In the genomic region with DNA sequence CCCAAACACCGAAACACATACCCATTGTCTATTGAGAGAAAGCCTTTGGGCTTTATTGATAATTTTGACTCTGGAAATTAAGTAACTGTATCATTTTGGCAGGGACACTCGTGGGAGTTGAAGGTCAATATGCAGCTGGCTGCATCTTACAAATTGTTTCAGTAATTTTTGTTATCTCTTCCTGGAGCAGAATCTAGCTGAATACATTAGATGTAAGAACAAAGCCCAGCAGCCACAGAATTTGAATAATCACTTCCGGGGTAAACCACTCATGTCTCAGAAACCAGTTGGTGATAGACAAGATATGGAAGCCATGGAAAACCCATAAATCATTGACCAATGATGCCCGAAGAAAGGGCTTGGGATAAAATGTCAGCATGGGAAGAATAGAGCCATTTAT, we compare ENCODE assay signal across 8 cellular contexts.
DNase-seq lines count a peak whose midpoint lies in the region; TF ChIP-seq lines count a peak whose summit lies in the region.

No MANE protein-coding gene starts in this region.

- H3K27me3 Mint-ChIP-seq in activated CD4-positive, alpha-beta T cell treated with anti-CD3 and anti-CD28 coated beads, Interleukin-2, amount 10 ng/mL, durations not matched to agents 24 days and 14 days: no peaks in the 10 kb centered on the region

- H3K4me1 ChIP-seq in esophagus muscularis mucosa (peaks cover 17 to 48% (median 44%) of the 10 kb centered on the region in 4 donors), suprapubic skin (peaks cover 37% of the 10 kb centered on the region)

- intact Hi-C loops in activated CD4-positive, alpha-beta T cell treated with anti-CD3 and anti-CD28 coated beads, Interleukin-2, amount 10 ng/mL, durations not matched to agents 24 days and 14 days (cut with micrococcal nuclease): loop anchor here (2.0 to 10.0 kb wide), 4 partner anchors 39 to 333 kb away; partner anchors contain the start of gene SLC4A7
- intact Hi-C loops in esophagus muscularis mucosa (cut with DNase I): no loop called here

- peak overlapping the region; percentile 85 for H3K27ac Mint-ChIP-seq in activated CD4-positive, alpha-beta T cell treated with anti-CD3 and anti-CD28 coated beads, Interleukin-2, amount 10 ng/mL, durations not matched to agents 24 days and 14 days

- no peaks in the 10 kb centered on the region for H3K36me3 ChIP-seq in esophagus muscularis mucosa
- no peaks in the 10 kb centered on the region for H3K36me3 ChIP-seq in suprapubic skin

- H3K36me3 Mint-ChIP-seq in activated CD4-positive, alpha-beta T cell treated with anti-CD3 and anti-CD28 coated beads, Interleukin-2, amount 10 ng/mL, durations not matched to agents 24 days and 14 days (ENCODE audit: low read depth): peaks cover 2% of the 10 kb centered on the region

- H3K4me3 Mint-ChIP-seq in activated CD4-positive, alpha-beta T cell treated with anti-CD3 and anti-CD28 coated beads, Interleukin-2, amount 10 ng/mL, durations not matched to agents 24 days and 14 days: peak overlapping the region; percentile 55

- H3K9me3 ChIP-seq in esophagus muscularis mucosa (no peaks in the 10 kb centered on the region), suprapubic skin (no peaks in the 10 kb centered on the region)

- H3K9me3 Mint-ChIP-seq in activated CD4-positive, alpha-beta T cell treated with anti-CD3 and anti-CD28 coated beads, Interleukin-2, amount 10 ng/mL, durations not matched to agents 24 days and 14 days: peaks cover 14% of the 10 kb centered on the region

- H3K4me3 ChIP-seq in esophagus muscularis mucosa (no peak overlapping the region), suprapubic skin (no peak overlapping the region)

- H3K27me3 ChIP-seq in esophagus muscularis mucosa: no peaks in the 10 kb centered on the region
- H3K27me3 ChIP-seq in suprapubic skin: no peaks in the 10 kb centered on the region

- TF ChIP-seq EP300 in esophagus muscularis mucosa (IDR thresholded peaks at IDR 0.05) (no peak), suprapubic skin (IDR thresholded peaks at IDR 0.05) (no peak)

- 59% methylated on average over 4 of the region's 4 CpGs for WGBS in esophagus muscularis mucosa
- 41% methylated on average over 4 of the region's 4 CpGs for WGBS in suprapubic skin

- peaks cover 32% of the 10 kb centered on the region for H3K4me1 Mint-ChIP-seq in activated CD4-positive, alpha-beta T cell treated with anti-CD3 and anti-CD28 coated beads, Interleukin-2, amount 10 ng/mL, durations not matched to agents 24 days and 14 days

- DNase-seq in activated CD4-positive, alpha-beta T cell treated with anti-CD3 and anti-CD28 coated beads, Interleukin-2, amount 10 ng/mL, durations not matched to agents 24 days and 14 days: peak; percentile 72
- DNase-seq in activated CD4-positive, alpha-beta T cell treated with anti-CD3 and anti-CD28 coated beads, Interleukin-2, amount 50 U/mL, for 1 hour: no peak
- peak; percentile 16 for DNase-seq in NAMALWA (ENCODE audit: low spot score)
- DNase-seq in esophagus muscularis mucosa (ENCODE audit: extremely low spot score): no peak
- no peak for DNase-seq in suprapubic skin (ENCODE audit: low spot score in 2 of 2)
- DNase-seq in NCI-H1092 (lab: John Stamatoyannopoulos, UW): no peak
- DNase-seq in NCI-H1930 (lab: John Stamatoyannopoulos, UW): no peak
- no peak for DNase-seq in amniotic stem cell (lab: John Stamatoyannopoulos, UW)

- TF ChIP-seq CTCF in esophagus muscularis mucosa (IDR thresholded peaks at IDR 0.05): no peak
- no peak for TF ChIP-seq CTCF in suprapubic skin (IDR thresholded peaks at IDR 0.05)

- TF ChIP-seq POLR2A in esophagus muscularis mucosa (IDR thresholded peaks at IDR 0.05; ENCODE audit: low read depth) (no peak), suprapubic skin (IDR thresholded peaks at IDR 0.05) (no peak)

- H3K27ac ChIP-seq in esophagus muscularis mucosa (replicated peaks in 1 of 4): peak overlapping the region; percentile 60 to 72 (median 64)
- H3K27ac ChIP-seq in suprapubic skin: peak overlapping the region; percentile 83

Comparison
In these comparisons a context has a peak if more than half of its experiments do, and no peak if none do; other contexts are left out.
1. DNase-seq: peak in activated CD4-positive, alpha-beta T cell treated with anti-CD3 and anti-CD28 coated beads, Interleukin-2, amount 10 ng/mL, durations not matched to agents 24 days and 14 days (single experiment) and NAMALWA (single experiment); none in activated CD4-positive, alpha-beta T cell treated with anti-CD3 and anti-CD28 coated beads, Interleukin-2, amount 50 U/mL, for 1 hour (single experiment), esophagus muscularis mucosa (single experiment), suprapubic skin (0 of 2), NCI-H1092 (single experiment), NCI-H1930 (0 of 2) and amniotic stem cell (single experiment).